In the genomic region with DNA sequence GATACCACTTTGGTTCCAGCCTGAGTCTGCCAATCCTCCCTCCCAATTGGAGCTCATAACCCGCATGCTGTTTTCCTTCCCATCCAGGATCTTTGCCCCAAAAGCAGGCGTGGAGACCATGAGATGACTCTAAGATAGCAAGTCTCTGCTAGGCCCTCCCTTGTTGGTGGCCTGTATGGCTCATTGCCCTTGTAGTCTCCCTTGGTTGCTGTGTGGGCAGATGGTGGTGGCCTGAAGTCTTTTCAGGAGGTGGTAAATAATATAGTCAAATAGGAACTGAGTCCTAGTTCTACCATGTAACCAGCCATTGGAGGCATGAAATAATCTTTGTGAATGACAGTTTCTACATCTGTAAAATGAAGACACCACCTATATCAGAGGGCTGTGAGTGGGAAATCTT, we compare ENCODE assay signal across 11 cellular contexts. TPM values are rescaled to one million over a fixed set of nuclear protein-coding genes. Genes with fewer than 3 reads are reported as not detected.
A peak's percentile ranks its signal among the peaks of the same experiment; 100 is the strongest.
DNase-seq lines count a peak whose midpoint lies in the region; ATAC-seq and TF ChIP-seq lines count a peak whose summit lies in the region.
"Had no signal": no experiment of that assay in that cellular context is flagged by ENCODE, and none has a peak within 500 bp of the region (broad histone marks: within the 10 kb centered on the region; RNA-seq: fewer than 3 reads in every experiment).

No MANE protein-coding gene starts in this region.

- TF ChIP-seq CTCF in IMR-90 (conservative IDR thresholded peaks at IDR 0.05; ENCODE audit: low read depth, low read length) (no peak), mammary epithelial cell (conservative IDR thresholded peaks at IDR 0.05 in 1 of 2, IDR thresholded peaks at IDR 0.05 in 1 of 2; ENCODE audit: extremely low read depth in 1 of 2, insufficient read depth in 1 of 2, low read depth in 1 of 2, low read length in 2 of 2) (no peak), mucosa of descending colon (IDR thresholded peaks at IDR 0.05) (no peak)

- H3K79me2 ChIP-seq in mammary epithelial cell (ENCODE audit: insufficient read depth, low read length): peaks cover 13% of the 10 kb centered on the region

- no peak for TF ChIP-seq RAD21 in IMR-90 (IDR thresholded peaks at IDR 0.05; ENCODE audit: low read length)

- peaks cover 3% of the 10 kb centered on the region; the same call in 1 of the 2 replicates for H3K9me1 ChIP-seq in IMR-90 (ENCODE audit: insufficient read depth, low read length)

- no CpG with 5 or more reads among the region's 2 CpGs for WGBS in IMR-90 (ENCODE audit: extremely low coverage in 2 of 2, insufficient read length in 1 of 2), 2 experiments
- WGBS in mammary epithelial cell (ENCODE audit: low coverage, missing lambda C conversion rate): 83% methylated on average over 2 of the region's 2 CpGs

- peak overlapping the region; percentile 84 for H3K4me3 Mint-ChIP-seq in natural killer cell treated with Interleukin-12 subunit alpha and Interleukin-12 subunit beta and Interleukin-15 and Interleukin-18, amount 100 ng/mL, for 72 hours

- H3K79me1 ChIP-seq in IMR-90 (ENCODE audit: low read depth in 1 of 2, low read length in 2 of 2): peaks cover 7 to 22% of the 10 kb centered on the region in 2 experiments

- no peaks in the 10 kb centered on the region for H3K27me3 Mint-ChIP-seq in natural killer cell treated with Interleukin-12 subunit alpha and Interleukin-12 subunit beta and Interleukin-15 and Interleukin-18, amount 100 ng/mL, for 72 hours

- H3K9me3 ChIP-seq in BLaER1 (peaks cover 18% of the 10 kb centered on the region; the same call in 1 of the 2 replicates), IMR-90 (ENCODE audit: control insufficient read depth, insufficient read depth, low read length) (no peaks in the 10 kb centered on the region), mammary epithelial cell (replicated peaks; ENCODE audit: insufficient read depth, low read length) (no peaks in the 10 kb centered on the region), mucosa of descending colon (no peaks in the 10 kb centered on the region)

- H2AK9ac ChIP-seq in IMR-90 (replicated peaks; ENCODE audit: low read depth, low read length, poor library complexity): peak overlapping the region; percentile 74

- H3K36me3 ChIP-seq in BLaER1: peaks cover 38% of the 10 kb centered on the region
- peaks cover 22% of the 10 kb centered on the region; the same call in 1 of the 2 replicates for H3K36me3 ChIP-seq in IMR-90 (ENCODE audit: control insufficient read depth, insufficient read depth, low read length)
- H3K36me3 ChIP-seq in mammary epithelial cell (ENCODE audit: insufficient read depth, low read length): no peaks in the 10 kb centered on the region
- H3K36me3 ChIP-seq in mucosa of descending colon (ENCODE audit: low read depth): no peaks in the 10 kb centered on the region

- H2AK5ac ChIP-seq in IMR-90 (ENCODE audit: low read depth, low read length): no peak overlapping the region

- no peak overlapping the region for H2BK120ac ChIP-seq in IMR-90 (ENCODE audit: low read depth, low read length)

- POLR2A ChIA-PET in IMR-90 (lab: Charles Lee; ENCODE audit: unreplicated experiment): no interaction called here

- H3K27ac Mint-ChIP-seq in natural killer cell treated with Interleukin-12 subunit alpha and Interleukin-12 subunit beta and Interleukin-15 and Interleukin-18, amount 100 ng/mL, for 72 hours: peak overlapping the region in 1 of 2 donors; percentile 84

- in situ Hi-C loops in IMR-90 (cut with MboI; ENCODE audit: low sequenced_read_pairs): no loop called here
- in situ Hi-C loops in mammary epithelial cell (cut with MboI; ENCODE audit: low sequenced_read_pairs in 2 of 2): no loop called here

- no peak for TF ChIP-seq POLR2A in IMR-90 (IDR thresholded peaks at IDR 0.05; ENCODE audit: low read depth, low read length)

- H3K27me3 ChIP-seq in BLaER1 (peaks cover 17% of the 10 kb centered on the region; the same call in 1 of the 2 replicates), IMR-90 (ENCODE audit: control insufficient read depth, insufficient read depth, low read length) (no peaks in the 10 kb centered on the region), mammary epithelial cell (ENCODE audit: insufficient read depth, low read length) (no peaks in the 10 kb centered on the region)

- no peak overlapping the region for H3K18ac ChIP-seq in IMR-90 (ENCODE audit: low read depth, low read length)

- BruUV-seq in IMR-90 (replicated peaks; lab: Mats Ljungman, UMichigan) (no TSS peak), mammary epithelial cell (replicated peaks; lab: Mats Ljungman, UMichigan) (TSS peak; percentile 32)

- H3K23ac ChIP-seq in IMR-90 (ENCODE audit: low read depth, low read length): no peak overlapping the region

- H3K27ac ChIP-seq in BLaER1 (no peak overlapping the region), IMR-90 (ENCODE audit: insufficient read depth, low read length) (no peak overlapping the region), mammary epithelial cell (ENCODE audit: insufficient read depth, low read depth, low read length) (no peak overlapping the region), caudate nucleus (ENCODE audit: low read depth, low read length) (no peak overlapping the region)

- H3K4me2 ChIP-seq in BLaER1 (peak overlapping the region; percentile 77), IMR-90 (ENCODE audit: low read depth, low read length) (peak overlapping the region; percentile 91), mammary epithelial cell (ENCODE audit: insufficient read depth, low read depth, low read length) (peak overlapping the region; percentile 70)

- no peaks in the 10 kb centered on the region for H3K9me3 Mint-ChIP-seq in natural killer cell treated with Interleukin-12 subunit alpha and Interleukin-12 subunit beta and Interleukin-15 and Interleukin-18, amount 100 ng/mL, for 72 hours

- H3K9ac ChIP-seq in BLaER1 (no peak overlapping the region), IMR-90 (ENCODE audit: low read depth, low read length) (no peak overlapping the region), mammary epithelial cell (ENCODE audit: insufficient read depth, low read length) (no peak overlapping the region)

- no peak overlapping the region for H4K91ac ChIP-seq in IMR-90 (ENCODE audit: insufficient read depth, low read depth, low read length)

- H4K20me1 ChIP-seq in BLaER1: peaks cover 9% of the 10 kb centered on the region
- peaks cover 7% of the 10 kb centered on the region for H4K20me1 ChIP-seq in IMR-90 (ENCODE audit: insufficient read depth, low read length)
- H4K20me1 ChIP-seq in mammary epithelial cell (ENCODE audit: insufficient read depth, low read length): no peaks in the 10 kb centered on the region

- no peak for DNase-seq in IMR-90
- DNase-seq in mammary epithelial cell: no peak
- no peak for DNase-seq in natural killer cell treated with Interleukin-12 subunit alpha and Interleukin-12 subunit beta and Interleukin-15 and Interleukin-18, amount 100 ng/mL, for 72 hours (ENCODE audit: low spot score)
- DNase-seq in mucosa of descending colon: no peak
- DNase-seq in caudate nucleus (lab: John Stamatoyannopoulos, UW): no peak
- DNase-seq: activated CD4-positive, CD25-positive, alpha-beta regulatory T cell treated with anti-CD3 and anti-CD28 coated beads, Interleukin-2, amount 50 U/mL, for 72 hours; GOT3; NCI-H187 had no signal

- no peak overlapping the region for H2BK15ac ChIP-seq in IMR-90 (ENCODE audit: low read depth, low read length)

- no peak overlapping the region for H4K8ac ChIP-seq in IMR-90 (ENCODE audit: low read depth in 2 of 2, low read length in 2 of 2)

- H2BK20ac ChIP-seq in IMR-90 (ENCODE audit: low read depth, low read length): no peak overlapping the region

- no peak overlapping the region for H3K4ac ChIP-seq in IMR-90 (ENCODE audit: low read depth, low read length)

- H2AFZ ChIP-seq in IMR-90 (replicated peaks; ENCODE audit: low read length, poor library complexity) (no peak overlapping the region), mammary epithelial cell (ENCODE audit: low read depth, low read length) (no peak overlapping the region)

- H2BK5ac ChIP-seq in IMR-90 (ENCODE audit: low read depth, low read length, poor library complexity, severe bottlenecking): no peak overlapping the region

- no peak overlapping the region for H3K14ac ChIP-seq in IMR-90 (replicated peaks; ENCODE audit: low read depth, low read length)

- H3K4me1 Mint-ChIP-seq in natural killer cell treated with Interleukin-12 subunit alpha and Interleukin-12 subunit beta and Interleukin-15 and Interleukin-18, amount 100 ng/mL, for 72 hours (ENCODE audit: low read depth in 2 of 2): peaks cover 23 to 24% of the 10 kb centered on the region in 2 donors

- ATAC-seq in IMR-90 (ENCODE audit: low read depth): no peak
- no peak for ATAC-seq in natural killer cell treated with Interleukin-12 subunit alpha and Interleukin-12 subunit beta and Interleukin-15 and Interleukin-18, amount 100 ng/mL, for 72 hours
- no peak for ATAC-seq in mucosa of descending colon
- no peak for ATAC-seq in GM19397 (IDR thresholded peaks at IDR 0.05; ENCODE audit: unreplicated experiment)
- ATAC-seq in HG03469 (IDR thresholded peaks at IDR 0.05; ENCODE audit: unreplicated experiment): no peak

- H4K5ac ChIP-seq in IMR-90 (ENCODE audit: low read depth, low read length): no peak overlapping the region

- H3K4me3 ChIP-seq in BLaER1 (peak overlapping the region; percentile 78; the same call in 1 of the 2 replicates), IMR-90 (ENCODE audit: insufficient read depth, low read depth, low read length) (no peak overlapping the region; the same call in 1 of the 2 replicates), mammary epithelial cell (replicated peaks in 1 of 3; ENCODE audit: insufficient read depth in 1 of 3, low read depth in 2 of 3, low read length in 3 of 3) (peak overlapping the region in 1 of 3 experiments; percentile 72), mucosa of descending colon (no peak overlapping the region)

- dilution Hi-C loops in IMR-90 (cut with HindIII; ENCODE audit: low sequenced_read_pairs, unreplicated experiment): no loop called here
- dilution Hi-C loops in mammary epithelial cell (cut with HindIII; ENCODE audit: low sequenced_read_pairs): no loop called here

- intact Hi-C loops in IMR-90 (cut with micrococcal nuclease): no loop called here
- intact Hi-C loops in mammary epithelial cell (cut with micrococcal nuclease): no loop called here
- intact Hi-C loops in mucosa of descending colon (cut with DNase I, micrococcal nuclease): no loop called here

- no peak overlapping the region for H3K56ac ChIP-seq in IMR-90 (ENCODE audit: extremely low read depth, insufficient read depth, low read length)

- H3K36me3 Mint-ChIP-seq in natural killer cell treated with Interleukin-12 subunit alpha and Interleukin-12 subunit beta and Interleukin-15 and Interleukin-18, amount 100 ng/mL, for 72 hours: no peaks in the 10 kb centered on the region

- H3K4me1 ChIP-seq in BLaER1 (peaks cover 36% of the 10 kb centered on the region), IMR-90 (ENCODE audit: control insufficient read depth, insufficient read depth, low read length) (peaks cover 2% of the 10 kb centered on the region; the same call in 1 of the 2 replicates), mammary epithelial cell (ENCODE audit: insufficient read depth, low read length) (peaks cover 5% of the 10 kb centered on the region), mucosa of descending colon (ENCODE audit: low read depth) (no peaks in the 10 kb centered on the region)

- CTCF ChIA-PET in IMR-90 (lab: Yijun Ruan, JAX): interaction anchor here (1.2 kb wide), 1 partner anchor 15 kb away, joined by 6 read pairs; no protein-coding TSS in a partner anchor
- CTCF ChIA-PET in mammary epithelial cell (lab: Charles Lee; ENCODE audit: low non-redundant PET): no interaction called here

RNA-seq across cellular contexts. Expression of a gene that starts 1.2 kb away (rescaled TPM):
- 13.8 and 13.9 TPM in 2 replicates for total RNA-seq in IMR-90 (2012; rRNA removed)
- polyA plus RNA-seq in IMR-90 (2012; rRNA removed): 96.7 and 98.4 TPM in 2 replicates
- polyA plus RNA-seq in IMR-90 (2012; cell fraction: cytosol; rRNA removed): 122 and 145 TPM in 2 replicates
- polyA plus RNA-seq in IMR-90 (2012; cell fraction: nucleus; rRNA removed; ENCODE audit: low replicate concordance): 57.9 and 117 TPM in 2 replicates
- total RNA-seq in mammary epithelial cell: 10 to 100 TPM; 56.0 to 71.4 TPM
- 81.5 TPM for polyA plus RNA-seq in mammary epithelial cell
- polyA minus RNA-seq in mammary epithelial cell: 93.3 TPM
- total RNA-seq in natural killer cell treated with Interleukin-12 subunit alpha and Interleukin-12 subunit beta and Interleukin-15 and Interleukin-18, amount 100 ng/mL, for 72 hours: 100 to 1,000 TPM in 1 of 2 donors, 10 to 100 TPM in 1; 46.7 to 106 TPM
- 10 to 100 TPM; 78.1 to 95.8 (median 95.2) TPM for total RNA-seq in mucosa of descending colon

RNA-seq across cellular contexts. Expression of a gene that starts 7.2 kb away (rescaled TPM):
- total RNA-seq in IMR-90 (2012; rRNA removed) (113 and 117 TPM in 2 replicates), mammary epithelial cell (100 to 1,000 TPM; 100 to 109 TPM), mucosa of descending colon (100 to 1,000 TPM in 1 of 3 donors, 10 to 100 TPM in 2; 67.1 to 117 (median 68.1) TPM)
- polyA plus RNA-seq in IMR-90 (2012; rRNA removed) (291 and 331 TPM in 2 replicates), mammary epithelial cell (112 TPM)
- 224 and 267 TPM in 2 replicates for polyA plus RNA-seq in IMR-90 (2012; cell fraction: cytosol; rRNA removed)
- polyA plus RNA-seq in IMR-90 (2012; cell fraction: nucleus; rRNA removed; ENCODE audit: low replicate concordance): 1,267 and 1,634 TPM in 2 replicates
- 132 TPM for polyA minus RNA-seq in mammary epithelial cell
- total RNA-seq in natural killer cell treated with Interleukin-12 subunit alpha and Interleukin-12 subunit beta and Interleukin-15 and Interleukin-18, amount 100 ng/mL, for 72 hours: 100 to 1,000 TPM; 157 to 187 TPM

RNA-seq across cellular contexts. Expression of a gene that starts 14.2 kb away (rescaled TPM):
- total RNA-seq in IMR-90 (2012; rRNA removed): 46.4 and 65.5 TPM in 2 replicates
- polyA plus RNA-seq in IMR-90 (2012; rRNA removed): 107 and 119 TPM in 2 replicates
- polyA plus RNA-seq in IMR-90 (2012; cell fraction: cytosol; rRNA removed): 71.0 and 81.8 TPM in 2 replicates
- polyA plus RNA-seq in IMR-90 (2012; cell fraction: nucleus; rRNA removed; ENCODE audit: low replicate concordance): 263 and 335 TPM in 2 replicates
- total RNA-seq in mammary epithelial cell: 10 to 100 TPM; 15.8 to 50.7 TPM
- 42.7 TPM for polyA plus RNA-seq in mammary epithelial cell
- polyA minus RNA-seq in mammary epithelial cell: 24.8 TPM
- 100 to 1,000 TPM in 1 of 2 donors, 10 to 100 TPM in 1; 75.2 to 108 TPM for total RNA-seq in natural killer cell treated with Interleukin-12 subunit alpha and Interleukin-12 subunit beta and Interleukin-15 and Interleukin-18, amount 100 ng/mL, for 72 hours
- 10 to 100 TPM; 46.2 to 65.1 (median 50.5) TPM for total RNA-seq in mucosa of descending colon

RNA-seq across cellular contexts. Expression of a gene that starts 18.4 kb away (rescaled TPM):
- total RNA-seq in IMR-90 (2012; rRNA removed) (4.4 and 4.8 TPM in 2 replicates), mammary epithelial cell (10 to 100 TPM; 19.5 to 31.0 TPM), mucosa of descending colon (10 to 100 TPM; 38.2 to 44.7 (median 43.2) TPM)
- polyA plus RNA-seq in IMR-90 (2012; rRNA removed) (24.4 and 26.6 TPM in 2 replicates), mammary epithelial cell (18.6 TPM)
- polyA plus RNA-seq in IMR-90 (2012; cell fraction: cytosol; rRNA removed): 11.7 and 12.2 TPM in 2 replicates
- polyA plus RNA-seq in IMR-90 (2012; cell fraction: nucleus; rRNA removed; ENCODE audit: low replicate concordance): 146 and 212 TPM in 2 replicates
- polyA minus RNA-seq in mammary epithelial cell: 22.8 TPM
- 10 to 100 TPM; 47.4 to 73.7 TPM for total RNA-seq in natural killer cell treated with Interleukin-12 subunit alpha and Interleukin-12 subunit beta and Interleukin-15 and Interleukin-18, amount 100 ng/mL, for 72 hours

RNA-seq across cellular contexts. Expression of a gene that starts 20.7 kb away (rescaled TPM):
- 42.5 and 51.4 TPM in 2 replicates for total RNA-seq in IMR-90 (2012; rRNA removed)
- polyA plus RNA-seq in IMR-90 (2012; rRNA removed): 54.7 and 55.5 TPM in 2 replicates
- polyA plus RNA-seq in IMR-90 (2012; cell fraction: cytosol; rRNA removed): 29.9 and 61.9 TPM in 2 replicates
- polyA plus RNA-seq in IMR-90 (2012; cell fraction: nucleus; rRNA removed; ENCODE audit: low replicate concordance): 29.2 and 61.8 TPM in 2 replicates
- total RNA-seq in mammary epithelial cell: 10 to 100 TPM; 17.8 to 30.5 TPM
- polyA plus RNA-seq in mammary epithelial cell: 25.2 TPM
- polyA minus RNA-seq in mammary epithelial cell: 20.6 TPM
- total RNA-seq in natural killer cell treated with Interleukin-12 subunit alpha and Interleukin-12 subunit beta and Interleukin-15 and Interleukin-18, amount 100 ng/mL, for 72 hours: 10 to 100 TPM; 12.4 to 14.6 TPM
- total RNA-seq in mucosa of descending colon: 10 to 100 TPM; 18.1 to 30.8 (median 25.6) TPM
